In the genomic region with DNA sequence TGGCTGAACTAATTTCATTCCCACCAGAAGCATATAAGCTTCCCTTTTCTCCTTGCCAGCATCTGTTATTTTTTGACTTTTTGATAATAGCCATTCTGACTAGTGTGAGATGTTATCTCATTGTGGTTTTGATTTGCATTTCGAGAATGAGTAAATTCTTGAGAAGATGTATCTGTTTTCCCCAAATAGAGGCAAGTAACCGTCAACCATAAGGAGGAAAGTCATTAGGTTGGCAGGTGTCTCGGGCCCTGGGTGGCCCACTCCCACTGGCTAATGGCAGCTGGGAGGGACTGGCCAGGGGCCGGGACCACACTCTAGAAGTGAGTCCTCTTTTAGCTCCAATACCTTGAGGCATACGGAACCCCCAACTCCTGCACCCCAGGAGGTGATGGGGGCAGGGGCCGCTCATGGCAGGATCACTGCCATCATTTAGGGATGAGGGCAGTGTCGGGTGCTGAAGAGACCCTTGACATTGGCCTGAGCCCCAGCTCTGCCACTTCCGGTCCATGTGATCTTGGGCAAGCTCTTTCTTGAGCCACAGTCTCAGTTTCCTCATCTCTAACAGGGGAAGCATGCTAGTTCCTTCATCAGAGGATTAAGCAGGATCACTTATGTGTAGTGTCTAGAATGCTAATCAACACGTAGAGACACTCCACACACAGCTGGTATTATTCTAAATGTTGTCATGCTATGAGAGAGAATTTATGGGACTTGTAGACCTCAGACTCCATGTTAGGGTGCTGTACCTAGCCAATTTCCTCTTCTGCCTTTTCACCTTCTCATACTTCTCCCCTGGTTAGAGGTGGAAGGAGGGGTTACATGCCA, we compare ENCODE assay signal across 8 cellular contexts. TPM values are rescaled to one million over a fixed set of nuclear protein-coding genes. Genes with fewer than 3 reads are reported as not detected.
DNase-seq lines count a peak whose midpoint lies in the region; ATAC-seq and TF ChIP-seq lines count a peak whose summit lies in the region.

No MANE protein-coding gene starts in this region.

- H3K56ac ChIP-seq in H9 (ENCODE audit: insufficient read length, low read depth, low read length): no peak overlapping the region

- H3K4me3 Mint-ChIP-seq in H9: no peak overlapping the region; a peak in 1 of 5 replicates

- no peaks in the 10 kb centered on the region for H3K79me1 ChIP-seq in H9 (ENCODE audit: insufficient read depth, low read depth, low read length, poor library complexity, severe bottlenecking)

- TF ChIP-seq CTCF in H9 (conservative IDR thresholded peaks at IDR 0.05) (no peak), BE2C (IDR thresholded peaks at IDR 0.05; ENCODE audit: low read depth, low read length) (no peak)

- WGBS in H9 (ENCODE audit: extremely low coverage, insufficient read length, low lambda C conversion rate): no CpG with 5 or more reads among the region's 9 CpGs

- H4K20me1 ChIP-seq in H9 (ENCODE audit: control insufficient read depth, insufficient read depth, insufficient read length): no peaks in the 10 kb centered on the region

- no peak overlapping the region for H3K14ac ChIP-seq in H9 (ENCODE audit: insufficient read depth, low read length)

- no peak overlapping the region for H3K4ac ChIP-seq in H9 (ENCODE audit: low read depth, low read length)

- no peak overlapping the region for H4K5ac ChIP-seq in H9 (ENCODE audit: insufficient read length, low read depth, low read length)

- no peaks in the 10 kb centered on the region for H3K27me3 ChIP-seq in H9 (ENCODE audit: insufficient read depth, low read length)
- H3K27me3 ChIP-seq in BE2C: no peaks in the 10 kb centered on the region

- H2BK12ac ChIP-seq in H9 (ENCODE audit: insufficient read length, low read depth, low read length): peak overlapping the region; percentile 88

- H3K27ac Mint-ChIP-seq in H9: no peak overlapping the region

- no peaks in the 10 kb centered on the region for H3K36me3 ChIP-seq in BE2C

- no peaks in the 10 kb centered on the region for H3K36me3 Mint-ChIP-seq in H9 (ENCODE audit: insufficient read depth in 1 of 3, low read depth in 3 of 3)

- no peak overlapping the region for H3K23ac ChIP-seq in H9 (ENCODE audit: insufficient read length, low read depth, low read length)

- DNase-seq in H9 (no peak), MV-4-11 (lab: John Stamatoyannopoulos, UW) (peak; percentile 82), germinal center (ENCODE audit: low spot score) (peak; percentile 49), NCI-H2171 treated with DMSO at 0.1 percent for 48 hours (lab: John Stamatoyannopoulos, UW) (no peak), NCI-H2196 (lab: John Stamatoyannopoulos, UW; ENCODE audit: unreplicated experiment) (no peak), NCI-H1417 treated with DMSO at 0.1 percent for 48 hours (lab: John Stamatoyannopoulos, UW) (no peak), BE2C (no peak)

- H3K18ac ChIP-seq in H9 (ENCODE audit: insufficient read length, low read depth, low read length): no peak overlapping the region

- H3K79me2 ChIP-seq in H9 (ENCODE audit: insufficient read depth, low read length): no peaks in the 10 kb centered on the region

- H2AK5ac ChIP-seq in H9 (ENCODE audit: insufficient read length, low read length): no peak overlapping the region

- H3K4me1 ChIP-seq in H9 (ENCODE audit: insufficient read depth, low read length): peaks cover 8% of the 10 kb centered on the region; the same call in 1 of the 2 replicates
- peaks cover 25% of the 10 kb centered on the region for H3K4me1 ChIP-seq in BE2C

- no peak overlapping the region for H4K8ac ChIP-seq in H9 (replicated peaks; ENCODE audit: insufficient read length, low read depth, low read length)

- H2BK20ac ChIP-seq in H9 (ENCODE audit: low read depth, low read length, poor library complexity, severe bottlenecking): no peak overlapping the region

- peak; percentile 49 for ATAC-seq in GM18508 (IDR thresholded peaks at IDR 0.05; ENCODE audit: insufficient read depth, unreplicated experiment)

- H2BK5ac ChIP-seq in H9 (ENCODE audit: insufficient read length, low read length): no peak overlapping the region

- no peak overlapping the region for H4K91ac ChIP-seq in H9 (ENCODE audit: insufficient read length, low read depth, low read length)

- H2BK15ac ChIP-seq in H9 (ENCODE audit: low read depth, low read length): peak overlapping the region; percentile 82; the same call in 1 of the 2 replicates

- no peak overlapping the region for H3K9ac ChIP-seq in H9 (ENCODE audit: extremely low read depth, insufficient read length, low read length)

- no peak overlapping the region for H3T11ph ChIP-seq in H9 (ENCODE audit: low read length)

- H3K9me3 ChIP-seq in H9 (ENCODE audit: control insufficient read depth, low read depth, low read length) (no peaks in the 10 kb centered on the region), BE2C (no peaks in the 10 kb centered on the region)

- no peak overlapping the region for H2BK120ac ChIP-seq in H9 (ENCODE audit: low read depth, low read length, poor library complexity, severe bottlenecking)

- H2AFZ ChIP-seq in H9 (ENCODE audit: low read length): no peak overlapping the region

- H3K9me3 Mint-ChIP-seq in H9: no peaks in the 10 kb centered on the region

- H3K27me3 Mint-ChIP-seq in H9 (ENCODE audit: low read depth): peaks cover 2% of the 10 kb centered on the region

- H3K27ac ChIP-seq in H9 (ENCODE audit: insufficient read length, low read depth, low read length): no peak overlapping the region

- peaks cover 36 to 40% of the 10 kb centered on the region in 2 experiments for H3K4me1 Mint-ChIP-seq in H9

- no peak overlapping the region for H3K4me3 ChIP-seq in BE2C (ENCODE audit: low read depth, low read length)

- no peak overlapping the region for H3K4me2 ChIP-seq in H9 (ENCODE audit: insufficient read depth, insufficient read length, low read length)

- peaks cover 3% of the 10 kb centered on the region for H3K23me2 ChIP-seq in H9 (ENCODE audit: insufficient read length, low read depth, low read length, poor library complexity, severe bottlenecking)

RNA-seq across cellular contexts. Expression of gene RGS9, which starts 44.3 kb away (rescaled TPM):
- 12.0 and 12.3 TPM in 2 replicates for total RNA-seq in H9 (2021)
- polyA plus RNA-seq in BE2C (2012; ENCODE audit: insufficient read depth, insufficient read length, low read depth): 16.9 TPM

Comparison
In these comparisons a context has a peak if more than half of its experiments do, and no peak if none do; other contexts are left out.
1. DNase-seq: peak in MV-4-11 (single experiment) and germinal center (single experiment); none in H9 (single experiment), NCI-H2171 treated with DMSO at 0.1 percent for 48 hours (single experiment), NCI-H2196 (single experiment), NCI-H1417 treated with DMSO at 0.1 percent for 48 hours (single experiment) and BE2C (single experiment).